Comparison of ENCODE assay signal across 16 cellular contexts in genomic region chr6:139303176-139303575, GRCh38. TPM values are rescaled to one million over a fixed set of nuclear protein-coding genes. Genes with fewer than 3 reads are reported as not detected.
DNase-seq lines count a peak whose midpoint lies in the region; ATAC-seq, FAIRE-seq and TF ChIP-seq lines count a peak whose summit lies in the region.
"Had no signal": no experiment of that assay in that cellular context is flagged by ENCODE, and none has a peak within 500 bp of the region (broad histone marks: within the 10 kb centered on the region; RNA-seq: fewer than 3 reads in every experiment).

No MANE protein-coding gene starts in this region.

- no peaks in the 10 kb centered on the region for H3K9me1 ChIP-seq in endothelial cell of umbilical vein (replicated peaks; ENCODE audit: control insufficient read depth, extremely low read depth, insufficient read depth, low read length)

- no peak overlapping the region for H2BK120ac ChIP-seq in mesenchymal stem cell (ENCODE audit: low read depth, low read length)

- no peak overlapping the region for H3K23ac ChIP-seq in mesenchymal stem cell (ENCODE audit: low read length in 2 of 2)

- POLR2A ChIA-PET in HCT116 (lab: Charles Lee): no interaction called here
- POLR2A ChIA-PET in endothelial cell of umbilical vein (lab: Charles Lee): no interaction called here

- H3K4me2 ChIP-seq in HCT116 (ENCODE audit: low read length) (no peak overlapping the region), endothelial cell of umbilical vein (ENCODE audit: insufficient read depth, low read length) (no peak overlapping the region), mesenchymal stem cell (ENCODE audit: low read length, poor library complexity, severe bottlenecking) (no peak overlapping the region)
- H3K4me2 ChIP-seq: BLaER1, KMS-11 had no signal

- no peak overlapping the region for H3K14ac ChIP-seq in mesenchymal stem cell (ENCODE audit: low read length in 2 of 2)

- no peak overlapping the region for H2BK5ac ChIP-seq in mesenchymal stem cell (ENCODE audit: low read depth, low read length, poor library complexity, severe bottlenecking)

- no peak overlapping the region for H2AK5ac ChIP-seq in mesenchymal stem cell (ENCODE audit: low read length, severe bottlenecking)

- H3K4me3 ChIP-seq in HCT116 (replicated peaks in 1 of 2; ENCODE audit: low read depth in 1 of 2, low read length in 2 of 2): no peak overlapping the region
- H3K4me3 ChIP-seq in endothelial cell of umbilical vein (replicated peaks in 1 of 3; ENCODE audit: insufficient read depth in 1 of 3, low read depth in 1 of 3, low read length in 3 of 3): no peak overlapping the region
- no peak overlapping the region for H3K4me3 ChIP-seq in mesenchymal stem cell (ENCODE audit: insufficient read depth in 1 of 2, low read depth in 1 of 2, low read length in 2 of 2)
- H3K4me3 ChIP-seq in upper lobe of left lung: no peak overlapping the region
- H3K4me3 ChIP-seq: BLaER1 had no signal

- H3K9ac ChIP-seq in HCT116 (ENCODE audit: low read length) (no peak overlapping the region), endothelial cell of umbilical vein (replicated peaks; ENCODE audit: extremely low read depth, insufficient read depth, low read length) (no peak overlapping the region), mesenchymal stem cell (ENCODE audit: low read length) (no peak overlapping the region)
- H3K9ac ChIP-seq: BLaER1, KMS-11 had no signal

- dilution Hi-C loops in endothelial cell of umbilical vein (cut with MboI; ENCODE audit: extremely low pct_ligation_motif_present, low sequenced_read_pairs): no loop called here

- RAD21 ChIA-PET in HCT116 (lab: Charles Lee; ENCODE audit: low non-redundant PET in 1 of 2, low total read pairs in 2 of 2, uncharacterized antibody in 2 of 2, unreplicated experiment in 2 of 2): no interaction called here

- no peak for FAIRE-seq in endothelial cell of umbilical vein (lab: Jason Lieb, UNC)
- FAIRE-seq: GM12892, GM18507, H1 had no signal

- DNase-seq in HCT116 (ENCODE audit: low read depth, low spot score): no peak
- peak; percentile 88 to 92 for DNase-seq in NCI-H526 (lab: John Stamatoyannopoulos, UW)
- peak; percentile 23 for DNase-seq in endothelial cell of umbilical vein (ENCODE audit: low read depth, low spot score)
- DNase-seq in mesenchymal stem cell: peak; percentile 53
- DNase-seq in D341Med (ENCODE audit: low spot score): no peak
- DNase-seq in DMS 273 treated with DMSO at 0.1 percent for 48 hours (lab: John Stamatoyannopoulos, UW): no peak
- DNase-seq in mucosa of gallbladder (ENCODE audit: low spot score): no peak
- no peak for DNase-seq in upper lobe of left lung
- DNase-seq: CD4-positive, alpha-beta memory T cell; H9 had no signal

- TF ChIP-seq POLR2A in HCT116 (IDR thresholded peaks at IDR 0.05; ENCODE audit: borderline replicate concordance, extremely low read depth, insufficient read depth, insufficient read length): no peak
- no peak for TF ChIP-seq POLR2A in endothelial cell of umbilical vein (IDR thresholded peaks at IDR 0.05; ENCODE audit: low read depth, low read length)
- no peak for TF ChIP-seq POLR2A in upper lobe of left lung (IDR thresholded peaks at IDR 0.05)

- H3K79me1 ChIP-seq in mesenchymal stem cell (replicated peaks; ENCODE audit: low read length, poor library complexity, severe bottlenecking): no peaks in the 10 kb centered on the region

- H4K8ac ChIP-seq in mesenchymal stem cell (ENCODE audit: low read length): no peak overlapping the region

- no peak overlapping the region for H2BK12ac ChIP-seq in mesenchymal stem cell (ENCODE audit: low read length in 2 of 2)

- H3K27me3 ChIP-seq in HCT116 (ENCODE audit: insufficient read depth, low read length) (no peaks in the 10 kb centered on the region), endothelial cell of umbilical vein (ENCODE audit: control insufficient read depth in 2 of 2, insufficient read depth in 2 of 2, low read length in 2 of 2) (no peaks in the 10 kb centered on the region), mesenchymal stem cell (ENCODE audit: control insufficient read depth in 1 of 2, insufficient read depth in 1 of 2, low read length in 2 of 2) (no peaks in the 10 kb centered on the region), upper lobe of left lung (no peaks in the 10 kb centered on the region)
- H3K27me3 ChIP-seq: BLaER1 had no signal

- intact Hi-C loops in HCT116 (cut with micrococcal nuclease) (no loop called here), endothelial cell of umbilical vein (cut with micrococcal nuclease) (loop anchor here (2.0 kb wide), 1 partner anchor 32 kb away; no protein-coding TSS in a partner anchor)

- TF ChIP-seq RAD21 in HCT116 (IDR thresholded peaks at IDR 0.05; ENCODE audit: low read depth): no peak

- no peak overlapping the region for H3K4ac ChIP-seq in mesenchymal stem cell (ENCODE audit: low read depth in 1 of 2, low read length in 2 of 2)

- H3K18ac ChIP-seq in mesenchymal stem cell (ENCODE audit: low read depth in 1 of 2, low read length in 2 of 2): no peak overlapping the region

- no peak for ATAC-seq in HCT116
- ATAC-seq in upper lobe of left lung (ENCODE audit: low FRiP score in 2 of 2): no peak

- no peaks in the 10 kb centered on the region for H3K4me1 ChIP-seq in HCT116 (ENCODE audit: control insufficient read depth in 1 of 2, insufficient read depth in 2 of 2, low read length in 2 of 2)
- H3K4me1 ChIP-seq in endothelial cell of umbilical vein (ENCODE audit: control insufficient read depth, extremely low read depth, insufficient read depth, low read length): no peaks in the 10 kb centered on the region
- no peaks in the 10 kb centered on the region for H3K4me1 ChIP-seq in mesenchymal stem cell (ENCODE audit: control insufficient read depth, insufficient read depth, low read depth, low read length)
- H3K4me1 ChIP-seq in upper lobe of left lung: no peaks in the 10 kb centered on the region
- H3K4me1 ChIP-seq: BLaER1 had no signal

- H2AFZ ChIP-seq in HCT116 (ENCODE audit: low read depth, low read length, poor library complexity, severe bottlenecking) (peak overlapping the region; percentile 2), endothelial cell of umbilical vein (ENCODE audit: low read depth, low read length) (no peak overlapping the region), mesenchymal stem cell (ENCODE audit: low read depth, low read length) (no peak overlapping the region)

- no peaks in the 10 kb centered on the region for H3K36me3 ChIP-seq in HCT116 (ENCODE audit: control insufficient read depth in 1 of 2, insufficient read depth in 2 of 2, low read length in 2 of 2)
- no peaks in the 10 kb centered on the region for H3K36me3 ChIP-seq in endothelial cell of umbilical vein (ENCODE audit: control insufficient read depth in 2 of 2, extremely low read depth in 1 of 2, insufficient read depth in 2 of 2, low read length in 2 of 2)
- H3K36me3 ChIP-seq in mesenchymal stem cell (ENCODE audit: control insufficient read depth in 1 of 2, insufficient read depth in 2 of 2, low read depth in 1 of 2, low read length in 2 of 2): no peaks in the 10 kb centered on the region
- H3K36me3 ChIP-seq in upper lobe of left lung: no peaks in the 10 kb centered on the region
- H3K36me3 ChIP-seq: BLaER1 had no signal

- no peaks in the 10 kb centered on the region for H3K9me2 ChIP-seq in HCT116 (ENCODE audit: insufficient read depth)

- H3K27ac ChIP-seq in HCT116 (ENCODE audit: low read depth, low read length) (no peak overlapping the region), endothelial cell of umbilical vein (ENCODE audit: insufficient read depth, low read depth, low read length) (no peak overlapping the region), mesenchymal stem cell (ENCODE audit: low read length, poor library complexity, severe bottlenecking) (no peak overlapping the region), upper lobe of left lung (no peak overlapping the region)
- H3K27ac ChIP-seq: BLaER1, KMS-11 had no signal

- no CpG with 5 or more reads among the region's 2 CpGs for WGBS in mesenchymal stem cell
- 77 to 88% methylated on average over 2 of the region's 2 CpGs for WGBS in upper lobe of left lung, 2 donors

- no peak overlapping the region for H4K91ac ChIP-seq in mesenchymal stem cell (ENCODE audit: low read length)

- H3K9me3 ChIP-seq in HCT116 (ENCODE audit: control insufficient read depth in 1 of 2, insufficient read depth in 1 of 2, low read depth in 1 of 2, low read length in 2 of 2): no peaks in the 10 kb centered on the region
- H3K9me3 ChIP-seq in endothelial cell of umbilical vein (replicated peaks; ENCODE audit: control insufficient read depth, insufficient read depth, low read length): no peaks in the 10 kb centered on the region
- H3K9me3 ChIP-seq in mesenchymal stem cell (ENCODE audit: control insufficient read depth, low read length): no peaks in the 10 kb centered on the region
- H3K9me3 ChIP-seq in upper lobe of left lung: no peaks in the 10 kb centered on the region
- H3K9me3 ChIP-seq: BLaER1 had no signal

- H3K79me2 ChIP-seq in HCT116 (ENCODE audit: insufficient read depth, low read length) (no peaks in the 10 kb centered on the region), endothelial cell of umbilical vein (ENCODE audit: control insufficient read depth, insufficient read depth, low read length) (no peaks in the 10 kb centered on the region)

- CTCF ChIA-PET in HCT116 (lab: Charles Lee) (no interaction called here), endothelial cell of umbilical vein (lab: Charles Lee) (interaction anchor here (1.7 kb wide), 1 partner anchor 10 kb away, joined by 7 read pairs; the partner anchor contains the start of gene TXLNB)

- H4K20me1 ChIP-seq in HCT116 (ENCODE audit: insufficient read depth): no peaks in the 10 kb centered on the region
- no peaks in the 10 kb centered on the region for H4K20me1 ChIP-seq in endothelial cell of umbilical vein (replicated peaks; ENCODE audit: control insufficient read depth, extremely low read depth, insufficient read depth, low read length)
- H4K20me1 ChIP-seq: BLaER1 had no signal

- TF ChIP-seq EP300 in upper lobe of left lung (IDR thresholded peaks at IDR 0.05): no peak

- TF ChIP-seq CTCF in HCT116 (IDR thresholded peaks at IDR 0.05 in 2 of 3, conservative IDR thresholded peaks at IDR 0.05 in 1 of 3; ENCODE audit: borderline replicate concordance in 1 of 3, insufficient read depth in 1 of 3, low read depth in 2 of 3, low read length in 2 of 3) (no peak), endothelial cell of umbilical vein (IDR thresholded peaks at IDR 0.05; ENCODE audit: extremely low read depth in 1 of 2, insufficient read depth in 1 of 2, low read depth in 1 of 2, low read length in 2 of 2) (no peak), upper lobe of left lung (IDR thresholded peaks at IDR 0.05) (no peak)

- H2BK15ac ChIP-seq in mesenchymal stem cell (ENCODE audit: low read depth, poor library complexity, severe bottlenecking): no peak overlapping the region

- BruUV-seq in HCT116 (replicated peaks; lab: Mats Ljungman, UMichigan) (no TSS peak), endothelial cell of umbilical vein (replicated peaks; lab: Mats Ljungman, UMichigan) (no TSS peak)

RNA-seq across cellular contexts. Expression of gene TXLNB, which starts 11.4 kb away (rescaled TPM):
- total RNA-seq in HCT116 (2021; ENCODE audit: unreplicated experiment): 0.05 TPM
- polyA plus RNA-seq in HCT116 (2012): not detected in 2 replicates
- total RNA-seq in endothelial cell of umbilical vein: 0.18 and 0.28 TPM in 2 replicates
- 0.03 and 0.04 TPM in 2 replicates for polyA plus RNA-seq in endothelial cell of umbilical vein
- polyA plus RNA-seq in endothelial cell of umbilical vein (2011; cell fraction: cytosol; rRNA removed): 0.04 and 0.06 TPM in 2 replicates
- 0.14 and 0.16 TPM in 2 replicates for polyA plus RNA-seq in endothelial cell of umbilical vein (2011; cell fraction: nucleus; rRNA removed)
- polyA plus RNA-seq in endothelial cell of umbilical vein (2012): 0.10 and 0.17 TPM in 2 replicates
- 0.06 TPM in 1 of 2 replicates, not detected in the other for polyA minus RNA-seq in endothelial cell of umbilical vein
- not detected for polyA minus RNA-seq in endothelial cell of umbilical vein (2011; cell fraction: cytosol; rRNA and poly(A)+ RNA removed)
- 0.10 and 0.14 TPM in 2 replicates for polyA minus RNA-seq in endothelial cell of umbilical vein (2011; cell fraction: nucleus; rRNA and poly(A)+ RNA removed)
- 0.55 TPM for polyA plus RNA-seq in mesenchymal stem cell (2013, experiment 1 of 2)
- 0.67 TPM for polyA plus RNA-seq in mesenchymal stem cell (2013, experiment 2 of 2)
- 0.75 TPM for total RNA-seq in mucosa of gallbladder
- total RNA-seq in upper lobe of left lung: 1 to 10 TPM in 3 of 6 donors, under 1 TPM in 3; 0.52 to 4.2 (median 0.94) TPM
- total RNA-seq: HT-29 had no signal

Comparison
In these comparisons a context has a peak if more than half of its experiments do, and no peak if none do; other contexts are left out.
1. DNase-seq: peak in NCI-H526 (2 of 2), endothelial cell of umbilical vein (single experiment) and mesenchymal stem cell (single experiment); none in HCT116 (single experiment), D341Med (single experiment), DMS 273 treated with DMSO at 0.1 percent for 48 hours (single experiment), mucosa of gallbladder (single experiment) and upper lobe of left lung (0 of 2).